23 cellular contexts compared by ENCODE assay signal in genomic region chr15:70866982-70867644, GRCh38. TPM values are rescaled to one million over a fixed set of nuclear protein-coding genes. Genes with fewer than 3 reads are reported as not detected.
DNase-seq lines count a peak whose midpoint lies in the region; ATAC-seq and TF ChIP-seq lines count a peak whose summit lies in the region.
"Had no signal": no experiment of that assay in that cellular context is flagged by ENCODE, and none has a peak within 500 bp of the region (broad histone marks: within the 10 kb centered on the region; RNA-seq: fewer than 3 reads in every experiment).

No MANE protein-coding gene starts in this region.

- no peaks in the 10 kb centered on the region for H3K9me2 ChIP-seq in GM23248 (ENCODE audit: insufficient read depth)
- no peaks in the 10 kb centered on the region for H3K9me2 ChIP-seq in hepatocyte (replicated peaks; ENCODE audit: insufficient read depth)

- H3K27me3 ChIP-seq in GM23248 (replicated peaks; ENCODE audit: insufficient read depth) = no peaks in the 10 kb centered on the region
- H3K27me3 ChIP-seq in hepatocyte = no peaks in the 10 kb centered on the region
- H3K27me3 ChIP-seq in stomach smooth muscle (ENCODE audit: control insufficient read depth in 1 of 2, insufficient read depth in 2 of 2, low read length in 2 of 2) = no peaks in the 10 kb centered on the region
- H3K27me3 ChIP-seq in aorta (ENCODE audit: control insufficient read depth in 1 of 2, insufficient read depth in 2 of 2, low read length in 1 of 2) = no peaks in the 10 kb centered on the region
- H3K27me3 ChIP-seq: testis had no signal

- ATAC-seq in GM19463 (IDR thresholded peaks at IDR 0.05; ENCODE audit: unreplicated experiment) = no peak
- ATAC-seq in aorta (ENCODE audit: low FRiP score) = no peak
- ATAC-seq: activated CD4-positive, CD25-positive, alpha-beta regulatory T cell treated with anti-CD3 and anti-CD28 coated beads, Interleukin-2, amount 50 U/mL, for 24 hours; GM23338; left lobe of liver had no signal

- peaks cover 40% of the 10 kb centered on the region for H3F3A ChIP-seq in GM23248 (ENCODE audit: insufficient read depth)

- TF ChIP-seq CTCF in cardiac fibroblast (IDR thresholded peaks at IDR 0.05; ENCODE audit: low read depth, low read length) (no peak), hepatocyte (IDR thresholded peaks at IDR 0.05; ENCODE audit: poor library complexity) (no peak)

- H3K4me1 ChIP-seq in GM23248 (ENCODE audit: insufficient read depth) = peaks cover 53% of the 10 kb centered on the region
- H3K4me1 ChIP-seq in hepatocyte (ENCODE audit: insufficient read depth) = peaks cover 4% of the 10 kb centered on the region
- peaks cover 10% of the 10 kb centered on the region for H3K4me1 ChIP-seq in stomach smooth muscle (ENCODE audit: control insufficient read depth, insufficient read depth, low read length)
- no peaks in the 10 kb centered on the region for H3K4me1 ChIP-seq in aorta (ENCODE audit: control insufficient read depth in 1 of 2, insufficient read depth in 2 of 2, low read length in 2 of 2)
- H3K4me1 ChIP-seq: prostate gland, testis had no signal

- H3K4me2 ChIP-seq in GM23248 (ENCODE audit: unreplicated experiment) (no peak overlapping the region), hepatocyte (no peak overlapping the region)
- H3K4me2 ChIP-seq: GM23338 had no signal

- no peaks in the 10 kb centered on the region for H3K9me3 Mint-ChIP-seq in activated T-helper 1 cell treated with anti-CD3 and anti-CD28 coated beads, Interleukin-12 subunit alpha, Interleukin-12 subunit beta, Interleukin-2, Interleukin-4 antibody, amounts not matched to agents 30 ng/mL and 10 ng/mL and 1 ng/mL, durations not matched to agents 14 hours and 24 hours and 36 hours
- H3K9me3 Mint-ChIP-seq: activated naive CD4-positive, alpha-beta T cell treated with anti-CD3 and anti-CD28 coated beads, Interleukin-2, amount 50 U/mL, for 24 hours had no signal

- 86 to 94% methylated on average over 5 of the region's 5 CpGs for WGBS in GM23248 (ENCODE audit: low coverage in 1 of 2, low lambda C conversion rate in 2 of 2, missing lambda C conversion rate in 2 of 2), 2 experiments
- WGBS in hepatocyte (ENCODE audit: low lambda C conversion rate, missing lambda C conversion rate) = 73% methylated on average over 5 of the region's 5 CpGs
- WGBS in aorta, 2 donors = 94 to 97% methylated on average over 5 of the region's 5 CpGs

- H3K27ac ChIP-seq in GM23248 = peak overlapping the region; percentile 52; the same call in 1 of the 2 replicates
- peak overlapping the region; percentile 57 for H3K27ac ChIP-seq in hepatocyte
- peak overlapping the region; percentile 53 for H3K27ac ChIP-seq in stomach smooth muscle (ENCODE audit: low read length)
- no peak overlapping the region for H3K27ac ChIP-seq in aorta (ENCODE audit: low read depth in 1 of 2, low read length in 2 of 2)
- H3K27ac ChIP-seq: prostate gland, testis had no signal

- H3K9ac ChIP-seq in GM23248 (no peak overlapping the region; the same call in 1 of the 2 replicates), stomach smooth muscle (ENCODE audit: low read length in 2 of 2) (no peak overlapping the region)

- in situ Hi-C loops in GM23248 (cut with MboI) = no loop called here

- H3K4me3 ChIP-seq in GM23248 = no peak overlapping the region
- H3K4me3 ChIP-seq in cardiac fibroblast (replicated peaks in 1 of 2; ENCODE audit: low read depth in 2 of 2, low read length in 2 of 2) = no peak overlapping the region
- no peak overlapping the region for H3K4me3 ChIP-seq in hepatocyte
- H3K4me3 ChIP-seq in stomach smooth muscle (ENCODE audit: low read length in 2 of 2) = no peak overlapping the region
- no peak overlapping the region for H3K4me3 ChIP-seq in aorta (ENCODE audit: low read length in 2 of 2)
- H3K4me3 ChIP-seq: GM23338, prostate gland, testis had no signal

- H3K9me3 ChIP-seq in GM23248 (ENCODE audit: low read depth) (no peaks in the 10 kb centered on the region), hepatocyte (ENCODE audit: low read depth) (no peaks in the 10 kb centered on the region), stomach smooth muscle (ENCODE audit: control insufficient read depth in 2 of 2, low read length in 2 of 2) (no peaks in the 10 kb centered on the region), aorta (ENCODE audit: control insufficient read depth, low read length) (no peaks in the 10 kb centered on the region)
- H3K9me3 ChIP-seq: prostate gland, testis had no signal

- intact Hi-C loops in activated T-helper 1 cell treated with anti-CD3 and anti-CD28 coated beads, Interleukin-12 subunit alpha, Interleukin-12 subunit beta, Interleukin-2, Interleukin-4 antibody, amounts not matched to agents 30 ng/mL and 10 ng/mL and 1 ng/mL, durations not matched to agents 14 hours and 24 hours and 36 hours (cut with micrococcal nuclease) = no loop called here
- intact Hi-C loops in aorta (cut with DNase I) = no loop called here

- no peaks in the 10 kb centered on the region for H3K79me2 ChIP-seq in GM23248 (ENCODE audit: insufficient read depth)
- no peaks in the 10 kb centered on the region for H3K79me2 ChIP-seq in hepatocyte

- H4K20me1 ChIP-seq in GM23248 (ENCODE audit: insufficient read depth) = no peaks in the 10 kb centered on the region
- no peaks in the 10 kb centered on the region for H4K20me1 ChIP-seq in hepatocyte (ENCODE audit: insufficient read depth, poor library complexity, severe bottlenecking)

- no peaks in the 10 kb centered on the region for H3K36me3 Mint-ChIP-seq in activated T-helper 1 cell treated with anti-CD3 and anti-CD28 coated beads, Interleukin-12 subunit alpha, Interleukin-12 subunit beta, Interleukin-2, Interleukin-4 antibody, amounts not matched to agents 30 ng/mL and 10 ng/mL and 1 ng/mL, durations not matched to agents 14 hours and 24 hours and 36 hours (ENCODE audit: low read depth)
- H3K36me3 Mint-ChIP-seq: activated naive CD4-positive, alpha-beta T cell treated with anti-CD3 and anti-CD28 coated beads, Interleukin-2, amount 50 U/mL, for 24 hours; CD4-positive, CD25-positive, alpha-beta regulatory T cell had no signal

- no peak overlapping the region for H3K27ac Mint-ChIP-seq in activated T-helper 1 cell treated with anti-CD3 and anti-CD28 coated beads, Interleukin-12 subunit alpha, Interleukin-12 subunit beta, Interleukin-2, Interleukin-4 antibody, amounts not matched to agents 30 ng/mL and 10 ng/mL and 1 ng/mL, durations not matched to agents 14 hours and 24 hours and 36 hours
- H3K27ac Mint-ChIP-seq: activated naive CD4-positive, alpha-beta T cell treated with anti-CD3 and anti-CD28 coated beads, Interleukin-2, amount 50 U/mL, for 24 hours; CD4-positive, CD25-positive, alpha-beta regulatory T cell; GM23338; nephron progenitor cell had no signal

- H3K36me3 ChIP-seq in GM23248 (ENCODE audit: low read depth) (no peaks in the 10 kb centered on the region), hepatocyte (replicated peaks; ENCODE audit: insufficient read depth, low read depth) (no peaks in the 10 kb centered on the region), stomach smooth muscle (ENCODE audit: control insufficient read depth in 2 of 2, insufficient read depth in 2 of 2, low read length in 2 of 2) (no peaks in the 10 kb centered on the region), aorta (ENCODE audit: control insufficient read depth in 1 of 2, insufficient read depth in 2 of 2, low read length in 1 of 2) (no peaks in the 10 kb centered on the region)
- H3K36me3 ChIP-seq: prostate gland had no signal

- no peak overlapping the region for H3K4me3 Mint-ChIP-seq in activated T-helper 1 cell treated with anti-CD3 and anti-CD28 coated beads, Interleukin-12 subunit alpha, Interleukin-12 subunit beta, Interleukin-2, Interleukin-4 antibody, amounts not matched to agents 30 ng/mL and 10 ng/mL and 1 ng/mL, durations not matched to agents 14 hours and 24 hours and 36 hours
- H3K4me3 Mint-ChIP-seq: activated naive CD4-positive, alpha-beta T cell treated with anti-CD3 and anti-CD28 coated beads, Interleukin-2, amount 50 U/mL, for 24 hours; CD4-positive, CD25-positive, alpha-beta regulatory T cell; GM23338; nephron progenitor cell had no signal

- H3K4me1 Mint-ChIP-seq in activated T-helper 1 cell treated with anti-CD3 and anti-CD28 coated beads, Interleukin-12 subunit alpha, Interleukin-12 subunit beta, Interleukin-2, Interleukin-4 antibody, amounts not matched to agents 30 ng/mL and 10 ng/mL and 1 ng/mL, durations not matched to agents 14 hours and 24 hours and 36 hours (ENCODE audit: low read depth) = no peaks in the 10 kb centered on the region
- H3K4me1 Mint-ChIP-seq: activated naive CD4-positive, alpha-beta T cell treated with anti-CD3 and anti-CD28 coated beads, Interleukin-2, amount 50 U/mL, for 24 hours; CD4-positive, CD25-positive, alpha-beta regulatory T cell; GM23338; nephron progenitor cell had no signal

- DNase-seq in GM23248 (no peak), cardiac fibroblast (ENCODE audit: low read depth in 2 of 2) (peak; percentile 44 to 60), hepatocyte (ENCODE audit: low spot score) (no peak), aorta (no peak)
- no peak for DNase-seq in activated T-helper 1 cell treated with anti-CD3 and anti-CD28 coated beads, Interleukin-12 subunit alpha, Interleukin-12 subunit beta, Interleukin-2, Interleukin-4 antibody, amounts not matched to agents 30 ng/mL and 10 ng/mL and 1 ng/mL, durations not matched to agents 14 hours and 24 hours and 36 hours (ENCODE audit: low spot score)
- DNase-seq in central memory CD4-positive, alpha-beta T cell = no peak
- DNase-seq: activated T-cell treated with anti-CD3 and anti-CD28 coated beads, Interleukin-2, amount 50 U/mL, for 48 hours; CD4-positive, CD25-positive, alpha-beta regulatory T cell; foreskin melanocyte; GDM1; NCI-H1436; NCI-H526 treated with DMSO at 0.1 percent for 48 hours; nephron progenitor cell; stimulated activated CD4-positive, alpha-beta T cell treated with anti-CD3 and anti-CD28 coated beads, Interleukin-12 subunit alpha, Interleukin-12 subunit beta, amount 100 ng/mL, for 4 hours; stimulated activated CD8-positive, alpha-beta memory T cell treated with anti-CD3 and anti-CD28 coated beads, Interleukin-4, amount 100 ng/mL, for 48 hours had no signal

- H2AFZ ChIP-seq in GM23248 (no peak overlapping the region), hepatocyte (no peak overlapping the region)
- H2AFZ ChIP-seq: GM23338 had no signal

- H3K27me3 Mint-ChIP-seq in activated T-helper 1 cell treated with anti-CD3 and anti-CD28 coated beads, Interleukin-12 subunit alpha, Interleukin-12 subunit beta, Interleukin-2, Interleukin-4 antibody, amounts not matched to agents 30 ng/mL and 10 ng/mL and 1 ng/mL, durations not matched to agents 14 hours and 24 hours and 36 hours (ENCODE audit: insufficient read depth) = peaks cover 4% of the 10 kb centered on the region

RNA-seq across cellular contexts. Expression of gene LARP6, which starts 13.2 kb away (rescaled TPM):
- 110 and 119 TPM in 2 replicates for total RNA-seq in GM23248 (2014; rRNA removed; shearing (Covaris generic))
- polyA plus RNA-seq in GM23248 (2016; fragmentation: Nextera tagmentation; extraction: Ambion mirVana) = 95.9 and 104 TPM in 2 replicates
- 31.9 and 45.9 TPM in 2 replicates for total RNA-seq in hepatocyte
- 50.0 and 55.9 TPM in 2 replicates for polyA plus RNA-seq in hepatocyte
- total RNA-seq in activated T-helper 1 cell treated with anti-CD3 and anti-CD28 coated beads, Interleukin-12 subunit alpha, Interleukin-12 subunit beta, Interleukin-2, Interleukin-4 antibody, amounts not matched to agents 30 ng/mL and 10 ng/mL and 1 ng/mL, durations not matched to agents 14 hours and 24 hours and 36 hours = 0.44 TPM in 1 of 2 replicates, not detected in the other
- 10 to 100 TPM; 42.2 to 49.7 TPM for total RNA-seq in aorta
- 10 to 100 TPM; 31.2 to 73.3 TPM for polyA plus RNA-seq in aorta
- total RNA-seq: CD4-positive, CD25-positive, alpha-beta regulatory T cell had no signal
- polyA plus RNA-seq: CD4-positive, CD25-positive, alpha-beta regulatory T cell had no signal

RNA-seq across cellular contexts. Expression of gene THAP10, which starts 25.1 kb away (rescaled TPM):
- total RNA-seq in GM23248 (2014; rRNA removed; shearing (Covaris generic)) = 2.0 and 6.4 TPM in 2 replicates
- polyA plus RNA-seq in GM23248 (2016; fragmentation: Nextera tagmentation; extraction: Ambion mirVana) (5.9 and 8.0 TPM in 2 replicates), hepatocyte (2.1 and 3.8 TPM in 2 replicates), aorta (10 to 100 TPM in 1 of 2 donors, 1 to 10 TPM in 1; 1.2 to 14.5 TPM)
- total RNA-seq in hepatocyte (3.0 TPM in 2 replicates), aorta (1 to 10 TPM in 1 of 2 donors, under 1 TPM in 1; 0.90 to 1.7 TPM)
- not detected in 2 replicates for total RNA-seq in activated T-helper 1 cell treated with anti-CD3 and anti-CD28 coated beads, Interleukin-12 subunit alpha, Interleukin-12 subunit beta, Interleukin-2, Interleukin-4 antibody, amounts not matched to agents 30 ng/mL and 10 ng/mL and 1 ng/mL, durations not matched to agents 14 hours and 24 hours and 36 hours
- total RNA-seq: CD4-positive, CD25-positive, alpha-beta regulatory T cell had no signal
- polyA plus RNA-seq: CD4-positive, CD25-positive, alpha-beta regulatory T cell had no signal

RNA-seq across cellular contexts. Expression of gene LRRC49, which starts 25.5 kb away (rescaled TPM):
- total RNA-seq in GM23248 (2014; rRNA removed; shearing (Covaris generic)) = 10.3 and 11.1 TPM in 2 replicates
- polyA plus RNA-seq in GM23248 (2016; fragmentation: Nextera tagmentation; extraction: Ambion mirVana) = 7.6 and 8.3 TPM in 2 replicates
- 7.8 and 11.6 TPM in 2 replicates for total RNA-seq in hepatocyte
- polyA plus RNA-seq in hepatocyte = 1.4 and 1.9 TPM in 2 replicates
- total RNA-seq in activated T-helper 1 cell treated with anti-CD3 and anti-CD28 coated beads, Interleukin-12 subunit alpha, Interleukin-12 subunit beta, Interleukin-2, Interleukin-4 antibody, amounts not matched to agents 30 ng/mL and 10 ng/mL and 1 ng/mL, durations not matched to agents 14 hours and 24 hours and 36 hours = not detected in 2 replicates
- total RNA-seq in aorta = 10 to 100 TPM; 11.0 to 15.2 TPM
- polyA plus RNA-seq in aorta = 10 to 100 TPM; 11.9 to 12.1 TPM
- total RNA-seq: CD4-positive, CD25-positive, alpha-beta regulatory T cell had no signal

Comparison
In these comparisons a context has a peak if more than half of its experiments do, and no peak if none do; other contexts are left out.
1. DNase-seq: peak in cardiac fibroblast (2 of 2); none in GM23248 (single experiment), hepatocyte (single experiment), activated T-helper 1 cell treated with anti-CD3 and anti-CD28 coated beads, Interleukin-12 subunit alpha, Interleukin-12 subunit beta, Interleukin-2, Interleukin-4 antibody, amounts not matched to agents 30 ng/mL and 10 ng/mL and 1 ng/mL, durations not matched to agents 14 hours and 24 hours and 36 hours (single experiment), central memory CD4-positive, alpha-beta T cell (single experiment) and aorta (0 of 2).
2. H3K27ac ChIP-seq: peak in GM23248 (single experiment), hepatocyte (single experiment) and stomach smooth muscle (single experiment); none in aorta (0 of 2).
3. RNA of gene LARP6, which starts 13.2 kb away (total RNA-seq): 110 to 119 TPM in GM23248, 42.2 to 49.7 TPM in aorta and 31.9 to 45.9 TPM in hepatocyte; 0.44 TPM in activated T-helper 1 cell treated with anti-CD3 and anti-CD28 coated beads, Interleukin-12 subunit alpha, Interleukin-12 subunit beta, Interleukin-2, Interleukin-4 antibody, amounts not matched to agents 30 ng/mL and 10 ng/mL and 1 ng/mL, durations not matched to agents 14 hours and 24 hours and 36 hours; every median in the first group is over 10 times any median in the second.